In genomic region chr1:20355101-20355827, GRCh38 we compare ENCODE assay signal across 31 cellular contexts.
"Had no signal": no experiment of that assay in that cellular context is flagged by ENCODE, and none has a peak within 500 bp of the region (broad histone marks: within the 10 kb centered on the region; RNA-seq: fewer than 3 reads in every experiment).

No MANE protein-coding gene starts in this region.

- H3K4me3 Mint-ChIP-seq: activated CD8-positive, alpha-beta memory T cell treated with anti-CD3 and anti-CD28 coated beads, Interleukin-2, amount 10 ng/mL, durations not matched to agents 7 days and 5 days; activated CD8-positive, alpha-beta T cell treated with anti-CD3 and anti-CD28 coated beads, Interleukin-2, amount 10 ng/mL, durations not matched to agents 7 days and 5 days; activated naive CD4-positive, alpha-beta T cell treated with anti-CD3 and anti-CD28 coated beads for 36 hours; activated T-cell treated with anti-CD3 and anti-CD28 coated beads, Interleukin-2, amount 50 U/mL, for 72 hours; effector memory CD8-positive, alpha-beta T cell; immature natural killer cell; natural killer cell; stimulated activated memory B cell treated with anti-CD40 and anti-IgM and Interleukin-4, amounts not matched to agents 10 μg/mL and 1 μg/mL and 100 μg/mL, for 72 hours; stimulated activated naive CD8-positive, alpha-beta T cell treated with anti-CD3 and anti-CD28 coated beads, Interleukin-15, amount 100 ng/mL, for 72 hours; T-helper 1 cell treated with Interleukin-12 subunit alpha and Interleukin-12 subunit beta and Interleukin-4 antibody, amounts not matched to agents 30 μg/mL and 1 μg/mL, for 36 hours; type B pancreatic cell; WTC11 had no signal

- H3K36me3 ChIP-seq: brain microvascular endothelial cell, heart left ventricle, lower lobe of right lung, sigmoid colon, vagina had no signal

- DNase-seq: activated CD8-positive, alpha-beta memory T cell treated with anti-CD3 and anti-CD28 coated beads, Interleukin-2, amount 10 ng/mL, durations not matched to agents 7 days and 5 days; activated CD8-positive, alpha-beta T cell treated with anti-CD3 and anti-CD28 coated beads, Interleukin-2, amount 10 ng/mL, durations not matched to agents 7 days and 5 days; amniotic stem cell; brain microvascular endothelial cell; caudate nucleus; cortex of kidney; effector memory CD8-positive, alpha-beta T cell; foreskin fibroblast; hypothalamus; immature natural killer cell; kidney glomerular epithelial cell; lower lobe of right lung; mesendoderm; natural killer cell; retina; small intestine; stimulated activated CD4-positive, alpha-beta T cell treated with anti-CD3 and anti-CD28 coated beads, Interleukin-4, amount 100 ng/mL, for 4 hours; stimulated activated CD8-positive, alpha-beta memory T cell treated with anti-CD3 and anti-CD28 coated beads, Interleukin-4, amount 100 ng/mL, for 48 hours; stimulated activated naive CD8-positive, alpha-beta T cell treated with anti-CD3 and anti-CD28 coated beads, Interleukin-15, amount 100 ng/mL, for 72 hours; SW 1271; T1000 had no signal

- H3K27ac Mint-ChIP-seq: activated CD8-positive, alpha-beta memory T cell treated with anti-CD3 and anti-CD28 coated beads, Interleukin-2, amount 10 ng/mL, durations not matched to agents 7 days and 5 days; activated CD8-positive, alpha-beta T cell treated with anti-CD3 and anti-CD28 coated beads, Interleukin-2, amount 10 ng/mL, durations not matched to agents 7 days and 5 days; activated naive CD4-positive, alpha-beta T cell treated with anti-CD3 and anti-CD28 coated beads for 36 hours; activated T-cell treated with anti-CD3 and anti-CD28 coated beads, Interleukin-2, amount 50 U/mL, for 72 hours; effector memory CD8-positive, alpha-beta T cell; immature natural killer cell; natural killer cell; progenitor cell of endocrine pancreas; stimulated activated memory B cell treated with anti-CD40 and anti-IgM and Interleukin-4, amounts not matched to agents 10 μg/mL and 1 μg/mL and 100 μg/mL, for 72 hours; stimulated activated naive CD8-positive, alpha-beta T cell treated with anti-CD3 and anti-CD28 coated beads, Interleukin-15, amount 100 ng/mL, for 72 hours; T-helper 1 cell treated with Interleukin-12 subunit alpha and Interleukin-12 subunit beta and Interleukin-4 antibody, amounts not matched to agents 30 μg/mL and 1 μg/mL, for 36 hours; WTC11 had no signal

- H3K9me3 ChIP-seq: heart left ventricle, lower lobe of right lung, sigmoid colon, vagina had no signal

- H3K4me1 Mint-ChIP-seq: immature natural killer cell, natural killer cell had no signal

- H3K27ac ChIP-seq: brain microvascular endothelial cell, heart left ventricle, lower lobe of right lung, sigmoid colon, vagina had no signal

- H3K36me3 Mint-ChIP-seq: activated CD8-positive, alpha-beta memory T cell treated with anti-CD3 and anti-CD28 coated beads, Interleukin-2, amount 10 ng/mL, durations not matched to agents 7 days and 5 days; immature natural killer cell; natural killer cell; stimulated activated memory B cell treated with anti-CD40 and anti-IgM and Interleukin-4, amounts not matched to agents 10 μg/mL and 1 μg/mL and 100 μg/mL, for 72 hours; type B pancreatic cell; WTC11 had no signal

- H3K9me3 Mint-ChIP-seq: activated naive CD4-positive, alpha-beta T cell treated with anti-CD3 and anti-CD28 coated beads for 36 hours; activated T-cell treated with anti-CD3 and anti-CD28 coated beads, Interleukin-2, amount 50 U/mL, for 72 hours; effector memory CD8-positive, alpha-beta T cell; immature natural killer cell; natural killer cell; stimulated activated memory B cell treated with anti-CD40 and anti-IgM and Interleukin-4, amounts not matched to agents 10 μg/mL and 1 μg/mL and 100 μg/mL, for 72 hours; stimulated activated naive CD8-positive, alpha-beta T cell treated with anti-CD3 and anti-CD28 coated beads, Interleukin-15, amount 100 ng/mL, for 72 hours; T-helper 1 cell treated with Interleukin-12 subunit alpha and Interleukin-12 subunit beta and Interleukin-4 antibody, amounts not matched to agents 30 μg/mL and 1 μg/mL, for 36 hours; type B pancreatic cell; WTC11 had no signal

- H3K27me3 ChIP-seq: heart left ventricle, sigmoid colon, vagina had no signal

- H3K4me3 ChIP-seq: heart left ventricle, lower lobe of right lung, sigmoid colon, vagina had no signal
